Comparison of ENCODE assay signal across 12 cellular contexts in the genomic region with DNA sequence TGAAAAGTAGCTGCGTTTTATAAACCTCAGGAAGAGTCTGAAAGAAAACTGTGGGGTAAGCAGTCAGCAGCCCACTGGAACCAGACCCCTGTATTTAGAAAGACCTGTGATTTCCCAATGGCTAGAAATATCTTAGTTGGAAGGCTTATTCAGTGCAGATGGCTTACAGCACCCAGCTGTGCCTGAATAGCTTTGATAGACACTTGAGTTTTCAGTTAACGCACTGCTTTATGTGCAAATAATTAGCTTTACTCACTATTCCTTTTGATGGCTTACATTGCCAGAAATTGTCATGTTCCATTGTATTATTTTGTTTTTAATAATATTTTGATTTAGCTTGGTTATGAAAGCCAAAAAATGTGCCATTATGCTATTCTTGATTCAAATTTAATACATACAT.
DNase-seq lines count a peak whose midpoint lies in the region; ATAC-seq lines count a peak whose summit lies in the region.
"Had no signal": no experiment of that assay in that cellular context is flagged by ENCODE, and none has a peak within 500 bp of the region (broad histone marks: within the 10 kb centered on the region; RNA-seq: fewer than 3 reads in every experiment).

No MANE protein-coding gene starts in this region.

- no peak for ATAC-seq in HG03280 (IDR thresholded peaks at IDR 0.05; ENCODE audit: unreplicated experiment)
- no peak for ATAC-seq in HG02970 (IDR thresholded peaks at IDR 0.05; ENCODE audit: low FRiP score, unreplicated experiment)

- DNase-seq in NCI-H1105 treated with DMSO at 0.1 percent for 48 hours (lab: John Stamatoyannopoulos, UW) (peak; percentile 13), NCI-H1105 (lab: John Stamatoyannopoulos, UW) (no peak), Ammon's horn (ENCODE audit: low spot score) (peak; percentile 4), NCI-H1417 (lab: John Stamatoyannopoulos, UW) (peak in 2 of 3 experiments; percentile 33 to 86), NCI-H748 treated with DMSO at 0.1 percent for 48 hours (lab: John Stamatoyannopoulos, UW) (peak; percentile 48), COR-L47 (lab: John Stamatoyannopoulos, UW) (no peak)
- DNase-seq: 8988T; CD4-positive, alpha-beta T cell; DND-41; HCEC 1CT had no signal

Comparison
In these comparisons a context has a peak if more than half of its experiments do, and no peak if none do; other contexts are left out.
1. DNase-seq: peak in NCI-H1105 treated with DMSO at 0.1 percent for 48 hours (single experiment), Ammon's horn (single experiment), NCI-H1417 (2 of 3) and NCI-H748 treated with DMSO at 0.1 percent for 48 hours (single experiment); none in NCI-H1105 (single experiment) and COR-L47 (single experiment).